Comparison of ENCODE assay signal across 15 cellular contexts in genomic region chr1:117563492-117563875, GRCh38. TPM values are rescaled to one million over a fixed set of nuclear protein-coding genes. Genes with fewer than 3 reads are reported as not detected.
DNase-seq lines count a peak whose midpoint lies in the region; ATAC-seq and TF ChIP-seq lines count a peak whose summit lies in the region.
"Had no signal": no experiment of that assay in that cellular context is flagged by ENCODE, and none has a peak within 500 bp of the region (broad histone marks: within the 10 kb centered on the region; RNA-seq: fewer than 3 reads in every experiment).

No MANE protein-coding gene starts in this region.

- H3K27me3 Mint-ChIP-seq in natural killer cell (ENCODE audit: low read depth in 2 of 2) (peaks cover 7 to 15% of the 10 kb centered on the region in 2 donors), neural crest cell (ENCODE audit: low read depth) (no peaks in the 10 kb centered on the region)
- peaks cover 0 to 2% of the 10 kb centered on the region in 2 donors for H3K27me3 Mint-ChIP-seq in natural killer cell treated with Interleukin-12 subunit alpha and Interleukin-12 subunit beta and Interleukin-15 and Interleukin-18, amount 100 ng/mL, for 72 hours
- peaks cover 6% of the 10 kb centered on the region for H3K27me3 Mint-ChIP-seq in activated T-helper 2 cell treated with anti-CD3 and anti-CD28 coated beads, Interferon-gamma antibody, Interleukin-2, Interleukin-4, amounts not matched to agents 10 μg/mL and 5 μg/mL and 100 μg/mL, durations not matched to agents 14 hours and 24 hours and 36 hours (ENCODE audit: low read depth)

- TF ChIP-seq CTCF in natural killer cell (IDR thresholded peaks at IDR 0.05) (no peak), neural crest cell (conservative IDR thresholded peaks at IDR 0.05) (no peak)

- H3K27ac Mint-ChIP-seq in natural killer cell (no peak overlapping the region), neural crest cell (ENCODE audit: unreplicated experiment) (peak overlapping the region; percentile 58)
- H3K27ac Mint-ChIP-seq in natural killer cell treated with Interleukin-12 subunit alpha and Interleukin-12 subunit beta and Interleukin-15 and Interleukin-18, amount 100 ng/mL, for 72 hours: peak overlapping the region in 1 of 2 donors; percentile 79
- H3K27ac Mint-ChIP-seq in activated T-helper 2 cell treated with anti-CD3 and anti-CD28 coated beads, Interferon-gamma antibody, Interleukin-2, Interleukin-4, amounts not matched to agents 10 μg/mL and 5 μg/mL and 100 μg/mL, durations not matched to agents 14 hours and 24 hours and 36 hours: no peak overlapping the region

- H3K9me3 ChIP-seq in HAP-1: no peaks in the 10 kb centered on the region
- H3K9me3 ChIP-seq: SJCRH30 had no signal

- no peaks in the 10 kb centered on the region for H3K27me3 ChIP-seq in HAP-1 (ENCODE audit: low read depth)
- H3K27me3 ChIP-seq: SJCRH30 had no signal

- H3K4me3 Mint-ChIP-seq in natural killer cell (no peak overlapping the region), neural crest cell (no peak overlapping the region)
- H3K4me3 Mint-ChIP-seq in natural killer cell treated with Interleukin-12 subunit alpha and Interleukin-12 subunit beta and Interleukin-15 and Interleukin-18, amount 100 ng/mL, for 72 hours: no peak overlapping the region
- H3K4me3 Mint-ChIP-seq in activated T-helper 2 cell treated with anti-CD3 and anti-CD28 coated beads, Interferon-gamma antibody, Interleukin-2, Interleukin-4, amounts not matched to agents 10 μg/mL and 5 μg/mL and 100 μg/mL, durations not matched to agents 14 hours and 24 hours and 36 hours (ENCODE audit: low read depth): no peak overlapping the region
- H3K4me3 Mint-ChIP-seq: CD8-positive, alpha-beta memory T cell had no signal

- H3K9me3 Mint-ChIP-seq in natural killer cell (no peaks in the 10 kb centered on the region), neural crest cell (peaks cover 3% of the 10 kb centered on the region)
- H3K9me3 Mint-ChIP-seq in natural killer cell treated with Interleukin-12 subunit alpha and Interleukin-12 subunit beta and Interleukin-15 and Interleukin-18, amount 100 ng/mL, for 72 hours: peaks cover 3% of the 10 kb centered on the region
- peaks cover 4% of the 10 kb centered on the region for H3K9me3 Mint-ChIP-seq in activated T-helper 2 cell treated with anti-CD3 and anti-CD28 coated beads, Interferon-gamma antibody, Interleukin-2, Interleukin-4, amounts not matched to agents 10 μg/mL and 5 μg/mL and 100 μg/mL, durations not matched to agents 14 hours and 24 hours and 36 hours

- in situ Hi-C loops in HAP-1 (cut with MboI; ENCODE audit: low sequenced_read_pairs): no loop called here

- DNase-seq in natural killer cell (peak; percentile 9), neural crest cell (ENCODE audit: low read depth, low spot score) (no peak), middle frontal gyrus (ENCODE audit: extremely low spot score, low spot score) (no peak), HAP-1 (ENCODE audit: low spot score in 2 of 2) (no peak), activated gamma-delta T cell (lab: John Stamatoyannopoulos, UW) (no peak)
- no peak for DNase-seq in natural killer cell treated with Interleukin-12 subunit alpha and Interleukin-12 subunit beta and Interleukin-15 and Interleukin-18, amount 100 ng/mL, for 72 hours (ENCODE audit: low spot score)
- DNase-seq in activated T-helper 2 cell treated with anti-CD3 and anti-CD28 coated beads, Interferon-gamma antibody, Interleukin-2, Interleukin-4, amounts not matched to agents 10 μg/mL and 5 μg/mL and 100 μg/mL, durations not matched to agents 14 hours and 24 hours and 36 hours (ENCODE audit: low spot score): peak; percentile 4
- DNase-seq: CD8-positive, alpha-beta memory T cell; EL; GF-D8; Karpas-422; NCI-H1694; NCI-H2171 treated with DMSO at 0.1 percent for 48 hours; NCI-H524 treated with DMSO at 0.1 percent for 48 hours; SJCRH30 had no signal

- ATAC-seq in natural killer cell: no peak
- no peak for ATAC-seq in natural killer cell treated with Interleukin-12 subunit alpha and Interleukin-12 subunit beta and Interleukin-15 and Interleukin-18, amount 100 ng/mL, for 72 hours

- no peak overlapping the region for H3K4me3 ChIP-seq in HAP-1
- H3K4me3 ChIP-seq: SJCRH30 had no signal

- no peaks in the 10 kb centered on the region for H3K36me3 ChIP-seq in HAP-1 (replicated peaks)
- H3K36me3 ChIP-seq: SJCRH30 had no signal

- intact Hi-C loops in natural killer cell (cut with micrococcal nuclease): no loop called here
- intact Hi-C loops in activated T-helper 2 cell treated with anti-CD3 and anti-CD28 coated beads, Interferon-gamma antibody, Interleukin-2, Interleukin-4, amounts not matched to agents 10 μg/mL and 5 μg/mL and 100 μg/mL, durations not matched to agents 14 hours and 24 hours and 36 hours (cut with micrococcal nuclease): no loop called here

- H3K4me1 Mint-ChIP-seq in natural killer cell (peaks cover 14 to 20% of the 10 kb centered on the region in 2 donors), neural crest cell (peaks cover 14% of the 10 kb centered on the region)
- peaks cover 9 to 15% of the 10 kb centered on the region in 2 donors for H3K4me1 Mint-ChIP-seq in natural killer cell treated with Interleukin-12 subunit alpha and Interleukin-12 subunit beta and Interleukin-15 and Interleukin-18, amount 100 ng/mL, for 72 hours (ENCODE audit: low read depth in 2 of 2)
- peaks cover 6% of the 10 kb centered on the region for H3K4me1 Mint-ChIP-seq in activated T-helper 2 cell treated with anti-CD3 and anti-CD28 coated beads, Interferon-gamma antibody, Interleukin-2, Interleukin-4, amounts not matched to agents 10 μg/mL and 5 μg/mL and 100 μg/mL, durations not matched to agents 14 hours and 24 hours and 36 hours (ENCODE audit: low read depth)
- H3K4me1 Mint-ChIP-seq: CD8-positive, alpha-beta memory T cell had no signal

- H3K4me1 ChIP-seq in HAP-1: no peaks in the 10 kb centered on the region
- H3K4me1 ChIP-seq: SJCRH30 had no signal

- peaks cover 6% of the 10 kb centered on the region for H3K36me3 Mint-ChIP-seq in natural killer cell
- no peaks in the 10 kb centered on the region for H3K36me3 Mint-ChIP-seq in natural killer cell treated with Interleukin-12 subunit alpha and Interleukin-12 subunit beta and Interleukin-15 and Interleukin-18, amount 100 ng/mL, for 72 hours
- no peaks in the 10 kb centered on the region for H3K36me3 Mint-ChIP-seq in activated T-helper 2 cell treated with anti-CD3 and anti-CD28 coated beads, Interferon-gamma antibody, Interleukin-2, Interleukin-4, amounts not matched to agents 10 μg/mL and 5 μg/mL and 100 μg/mL, durations not matched to agents 14 hours and 24 hours and 36 hours (ENCODE audit: low read depth)
- no peaks in the 10 kb centered on the region for H3K36me3 Mint-ChIP-seq in neural crest cell (ENCODE audit: low read depth)

RNA-seq across cellular contexts. Expression of gene TENT5C, which starts 42.4 kb away (rescaled TPM):
- total RNA-seq in natural killer cell (100 to 1,000 TPM in 1 of 3 donors, 10 to 100 TPM in 2; 80.6 to 109 (median 90.9) TPM), neural crest cell (1.3 and 1.4 TPM in 2 replicates)
- 10 to 100 TPM; 75.1 to 86.2 TPM for total RNA-seq in natural killer cell treated with Interleukin-12 subunit alpha and Interleukin-12 subunit beta and Interleukin-15 and Interleukin-18, amount 100 ng/mL, for 72 hours
- total RNA-seq in activated T-helper 2 cell treated with anti-CD3 and anti-CD28 coated beads, Interferon-gamma antibody, Interleukin-2, Interleukin-4, amounts not matched to agents 10 μg/mL and 5 μg/mL and 100 μg/mL, durations not matched to agents 14 hours and 24 hours and 36 hours: 11.2 and 11.6 TPM in 2 replicates

Comparison
In these comparisons a context has a peak if more than half of its experiments do, and no peak if none do; other contexts are left out.
1. DNase-seq: peak in natural killer cell (single experiment) and activated T-helper 2 cell treated with anti-CD3 and anti-CD28 coated beads, Interferon-gamma antibody, Interleukin-2, Interleukin-4, amounts not matched to agents 10 μg/mL and 5 μg/mL and 100 μg/mL, durations not matched to agents 14 hours and 24 hours and 36 hours (single experiment); none in natural killer cell treated with Interleukin-12 subunit alpha and Interleukin-12 subunit beta and Interleukin-15 and Interleukin-18, amount 100 ng/mL, for 72 hours (single experiment), neural crest cell (single experiment), middle frontal gyrus (single experiment), HAP-1 (0 of 2) and activated gamma-delta T cell (single experiment).